In the genomic region with DNA sequence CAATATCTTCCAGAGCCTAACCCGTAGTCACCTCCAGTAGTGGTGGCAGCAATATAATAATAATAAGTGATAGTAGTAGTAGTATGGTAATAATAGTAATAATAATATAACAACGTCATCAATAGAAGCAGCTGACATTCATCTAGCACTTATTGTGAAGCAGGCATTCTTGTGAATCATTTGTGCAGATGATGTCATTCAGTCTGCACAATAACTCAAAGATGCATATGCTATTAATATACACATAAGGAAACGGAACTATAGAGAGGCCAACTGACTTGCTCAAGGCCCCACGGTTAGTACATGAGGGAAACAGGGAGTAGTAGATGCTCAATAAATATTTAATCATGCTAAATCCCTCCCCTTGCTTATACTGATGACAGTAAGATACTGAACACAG, we compare ENCODE assay signal across 22 cellular contexts. TPM values are rescaled to one million over a fixed set of nuclear protein-coding genes. Genes with fewer than 3 reads are reported as not detected.
DNase-seq lines count a peak whose midpoint lies in the region; ATAC-seq, FAIRE-seq and TF ChIP-seq lines count a peak whose summit lies in the region.
"Had no signal": no experiment of that assay in that cellular context is flagged by ENCODE, and none has a peak within 500 bp of the region (broad histone marks: within the 10 kb centered on the region; RNA-seq: fewer than 3 reads in every experiment).

No MANE protein-coding gene starts in this region.

- TF ChIP-seq RAD21 in IMR-90 (IDR thresholded peaks at IDR 0.05; ENCODE audit: low read length) = no peak

- CTCF ChIA-PET in IMR-90 (lab: Yijun Ruan, JAX) = no interaction called here
- CTCF ChIA-PET in T-cell (lab: Charles Lee) = interaction anchor here in 1 of 2 donors (0.6 kb wide), 1 partner anchor 430 kb away, joined by 3 read pairs; no protein-coding TSS in a partner anchor

- H3K56ac ChIP-seq in IMR-90 (ENCODE audit: extremely low read depth, insufficient read depth, low read length) = no peak overlapping the region

- H3K4me1 Mint-ChIP-seq in activated T-helper 1 cell treated with anti-CD3 and anti-CD28 coated beads, Interleukin-12 subunit alpha, Interleukin-12 subunit beta, Interleukin-2, Interleukin-4 antibody, amounts not matched to agents 30 ng/mL and 10 ng/mL and 1 ng/mL, durations not matched to agents 14 hours and 24 hours and 36 hours (ENCODE audit: low read depth) = no peaks in the 10 kb centered on the region
- no peaks in the 10 kb centered on the region for H3K4me1 Mint-ChIP-seq in T-cell
- H3K4me1 Mint-ChIP-seq: activated naive CD8-positive, alpha-beta T cell treated with anti-CD3 and anti-CD28 coated beads, Interleukin-2, amount 10 ng/mL, durations not matched to agents 7 days and 5 days; stimulated activated memory B cell treated with anti-CD40 and anti-IgM and Interleukin-4, amounts not matched to agents 10 μg/mL and 1 μg/mL and 100 μg/mL, for 72 hours had no signal

- H3K18ac ChIP-seq in IMR-90 (ENCODE audit: low read depth, low read length) (no peak overlapping the region), mesenchymal stem cell (ENCODE audit: low read depth in 1 of 2, low read length in 2 of 2) (no peak overlapping the region)

- H3K4me1 ChIP-seq in IMR-90 (ENCODE audit: control insufficient read depth, insufficient read depth, low read length) (no peaks in the 10 kb centered on the region), mesenchymal stem cell (ENCODE audit: control insufficient read depth, insufficient read depth, low read depth, low read length) (no peaks in the 10 kb centered on the region), small intestine (ENCODE audit: control insufficient read depth in 2 of 2, insufficient read depth in 1 of 2, low read depth in 1 of 2, low read length in 1 of 2) (peaks cover 9 to 10% of the 10 kb centered on the region in 2 donors)

- H3K14ac ChIP-seq in IMR-90 (replicated peaks; ENCODE audit: low read depth, low read length) (no peak overlapping the region), mesenchymal stem cell (ENCODE audit: low read length in 2 of 2) (no peak overlapping the region)

- dilution Hi-C loops in IMR-90 (cut with HindIII; ENCODE audit: low sequenced_read_pairs, unreplicated experiment) = no loop called here

- no peaks in the 10 kb centered on the region for H3K36me3 Mint-ChIP-seq in activated T-helper 1 cell treated with anti-CD3 and anti-CD28 coated beads, Interleukin-12 subunit alpha, Interleukin-12 subunit beta, Interleukin-2, Interleukin-4 antibody, amounts not matched to agents 30 ng/mL and 10 ng/mL and 1 ng/mL, durations not matched to agents 14 hours and 24 hours and 36 hours (ENCODE audit: low read depth)
- no peaks in the 10 kb centered on the region for H3K36me3 Mint-ChIP-seq in T-cell
- H3K36me3 Mint-ChIP-seq: activated naive CD8-positive, alpha-beta T cell treated with anti-CD3 and anti-CD28 coated beads, Interleukin-2, amount 10 ng/mL, durations not matched to agents 7 days and 5 days; stimulated activated memory B cell treated with anti-CD40 and anti-IgM and Interleukin-4, amounts not matched to agents 10 μg/mL and 1 μg/mL and 100 μg/mL, for 72 hours had no signal

- ATAC-seq in IMR-90 (ENCODE audit: low read depth) (no peak; the same call in 1 of the 2 replicates), T-cell (replicated peaks in 1 of 4) (no peak)
- ATAC-seq: left colon; Right ventricle myocardium inferior; stimulated activated memory B cell treated with anti-CD40 and anti-IgM and Interleukin-4, amounts not matched to agents 10 μg/mL and 1 μg/mL and 100 μg/mL, for 72 hours had no signal

- no peak overlapping the region for H2AK9ac ChIP-seq in IMR-90 (replicated peaks; ENCODE audit: low read depth, low read length, poor library complexity)

- H3K27me3 ChIP-seq in IMR-90 (ENCODE audit: control insufficient read depth, insufficient read depth, low read length) (no peaks in the 10 kb centered on the region; the same call in 1 of the 2 replicates), mesenchymal stem cell (ENCODE audit: control insufficient read depth in 1 of 2, insufficient read depth in 1 of 2, low read length in 2 of 2) (no peaks in the 10 kb centered on the region), small intestine (ENCODE audit: control insufficient read depth in 2 of 2, insufficient read depth in 2 of 2, low read length in 2 of 2) (no peaks in the 10 kb centered on the region)
- H3K27me3 ChIP-seq: cardiac muscle cell had no signal

- POLR2A ChIA-PET in IMR-90 (lab: Charles Lee; ENCODE audit: unreplicated experiment) = no interaction called here
- POLR2A ChIA-PET in T-cell (lab: Charles Lee) = no interaction called here

- H2AK5ac ChIP-seq in IMR-90 (ENCODE audit: low read depth, low read length) = no peak overlapping the region
- H2AK5ac ChIP-seq in mesenchymal stem cell (ENCODE audit: low read length, severe bottlenecking) = no peak overlapping the region

- no peak overlapping the region for H3K27ac Mint-ChIP-seq in activated T-helper 1 cell treated with anti-CD3 and anti-CD28 coated beads, Interleukin-12 subunit alpha, Interleukin-12 subunit beta, Interleukin-2, Interleukin-4 antibody, amounts not matched to agents 30 ng/mL and 10 ng/mL and 1 ng/mL, durations not matched to agents 14 hours and 24 hours and 36 hours
- H3K27ac Mint-ChIP-seq in T-cell = no peak overlapping the region
- H3K27ac Mint-ChIP-seq: activated naive CD8-positive, alpha-beta T cell treated with anti-CD3 and anti-CD28 coated beads, Interleukin-2, amount 10 ng/mL, durations not matched to agents 7 days and 5 days; stimulated activated memory B cell treated with anti-CD40 and anti-IgM and Interleukin-4, amounts not matched to agents 10 μg/mL and 1 μg/mL and 100 μg/mL, for 72 hours had no signal

- intact Hi-C loops in IMR-90 (cut with micrococcal nuclease) = no loop called here
- intact Hi-C loops in activated T-helper 1 cell treated with anti-CD3 and anti-CD28 coated beads, Interleukin-12 subunit alpha, Interleukin-12 subunit beta, Interleukin-2, Interleukin-4 antibody, amounts not matched to agents 30 ng/mL and 10 ng/mL and 1 ng/mL, durations not matched to agents 14 hours and 24 hours and 36 hours (cut with micrococcal nuclease) = no loop called here

- no peaks in the 10 kb centered on the region for H3K27me3 Mint-ChIP-seq in activated T-helper 1 cell treated with anti-CD3 and anti-CD28 coated beads, Interleukin-12 subunit alpha, Interleukin-12 subunit beta, Interleukin-2, Interleukin-4 antibody, amounts not matched to agents 30 ng/mL and 10 ng/mL and 1 ng/mL, durations not matched to agents 14 hours and 24 hours and 36 hours (ENCODE audit: insufficient read depth)
- H3K27me3 Mint-ChIP-seq in T-cell = peaks cover 0 to 4% of the 10 kb centered on the region in 2 donors
- H3K27me3 Mint-ChIP-seq: activated naive CD8-positive, alpha-beta T cell treated with anti-CD3 and anti-CD28 coated beads, Interleukin-2, amount 10 ng/mL, durations not matched to agents 7 days and 5 days had no signal

- no CpG with 5 or more reads among the region's 4 CpGs for WGBS in IMR-90 (ENCODE audit: extremely low coverage in 2 of 2, insufficient read length in 1 of 2), 2 experiments
- WGBS in mesenchymal stem cell = no CpG with 5 or more reads among the region's 4 CpGs
- WGBS in small intestine, 3 donors = 65 to 79% (median 75%) methylated on average over 4 of the region's 4 CpGs

- H2BK5ac ChIP-seq in IMR-90 (ENCODE audit: low read depth, low read length, poor library complexity, severe bottlenecking) = no peak overlapping the region
- H2BK5ac ChIP-seq in mesenchymal stem cell (ENCODE audit: low read depth, low read length, poor library complexity, severe bottlenecking) = no peak overlapping the region

- H3K9ac ChIP-seq in IMR-90 (ENCODE audit: low read depth, low read length) = no peak overlapping the region
- no peak overlapping the region for H3K9ac ChIP-seq in mesenchymal stem cell (ENCODE audit: low read length)

- FAIRE-seq in small intestine (lab: Jason Lieb, UNC) = no peak
- FAIRE-seq: GM12892 had no signal

- no peak overlapping the region for H3K23ac ChIP-seq in IMR-90 (ENCODE audit: low read depth, low read length)
- H3K23ac ChIP-seq in mesenchymal stem cell (ENCODE audit: low read length in 2 of 2) = no peak overlapping the region

- H4K8ac ChIP-seq in IMR-90 (ENCODE audit: low read depth in 2 of 2, low read length in 2 of 2) (no peak overlapping the region), mesenchymal stem cell (ENCODE audit: low read length) (no peak overlapping the region)

- TF ChIP-seq POLR2A in IMR-90 (IDR thresholded peaks at IDR 0.05; ENCODE audit: low read depth, low read length) = no peak

- no peaks in the 10 kb centered on the region for H3K9me1 ChIP-seq in IMR-90 (ENCODE audit: insufficient read depth, low read length)

- H2BK120ac ChIP-seq in IMR-90 (ENCODE audit: low read depth, low read length) = no peak overlapping the region
- H2BK120ac ChIP-seq in mesenchymal stem cell (ENCODE audit: low read depth, low read length) = no peak overlapping the region

- no peak overlapping the region for H2BK12ac ChIP-seq in mesenchymal stem cell (ENCODE audit: low read length in 2 of 2)

- TF ChIP-seq CTCF in IMR-90 (conservative IDR thresholded peaks at IDR 0.05; ENCODE audit: low read depth, low read length) = no peak

- in situ Hi-C loops in IMR-90 (cut with MboI; ENCODE audit: low sequenced_read_pairs) = no loop called here

- BruUV-seq in IMR-90 (replicated peaks; lab: Mats Ljungman, UMichigan) = no TSS peak

- H3K9me3 ChIP-seq in IMR-90 (ENCODE audit: control insufficient read depth, insufficient read depth, low read length) (no peaks in the 10 kb centered on the region), mesenchymal stem cell (ENCODE audit: control insufficient read depth, low read length) (no peaks in the 10 kb centered on the region), small intestine (ENCODE audit: control insufficient read depth, low read depth) (no peaks in the 10 kb centered on the region)
- H3K9me3 ChIP-seq: thoracic aorta had no signal

- no peaks in the 10 kb centered on the region for H3K9me3 Mint-ChIP-seq in activated T-helper 1 cell treated with anti-CD3 and anti-CD28 coated beads, Interleukin-12 subunit alpha, Interleukin-12 subunit beta, Interleukin-2, Interleukin-4 antibody, amounts not matched to agents 30 ng/mL and 10 ng/mL and 1 ng/mL, durations not matched to agents 14 hours and 24 hours and 36 hours
- no peaks in the 10 kb centered on the region for H3K9me3 Mint-ChIP-seq in T-cell
- H3K9me3 Mint-ChIP-seq: activated naive CD8-positive, alpha-beta T cell treated with anti-CD3 and anti-CD28 coated beads, Interleukin-2, amount 10 ng/mL, durations not matched to agents 7 days and 5 days; stimulated activated memory B cell treated with anti-CD40 and anti-IgM and Interleukin-4, amounts not matched to agents 10 μg/mL and 1 μg/mL and 100 μg/mL, for 72 hours had no signal

- H3K4me3 Mint-ChIP-seq in activated T-helper 1 cell treated with anti-CD3 and anti-CD28 coated beads, Interleukin-12 subunit alpha, Interleukin-12 subunit beta, Interleukin-2, Interleukin-4 antibody, amounts not matched to agents 30 ng/mL and 10 ng/mL and 1 ng/mL, durations not matched to agents 14 hours and 24 hours and 36 hours = no peak overlapping the region
- H3K4me3 Mint-ChIP-seq in T-cell = no peak overlapping the region
- H3K4me3 Mint-ChIP-seq: activated naive CD8-positive, alpha-beta T cell treated with anti-CD3 and anti-CD28 coated beads, Interleukin-2, amount 10 ng/mL, durations not matched to agents 7 days and 5 days; stimulated activated memory B cell treated with anti-CD40 and anti-IgM and Interleukin-4, amounts not matched to agents 10 μg/mL and 1 μg/mL and 100 μg/mL, for 72 hours had no signal

- no peaks in the 10 kb centered on the region for H4K20me1 ChIP-seq in IMR-90 (ENCODE audit: insufficient read depth, low read length)

- no peak overlapping the region for H2BK20ac ChIP-seq in IMR-90 (ENCODE audit: low read depth, low read length)

- DNase-seq in IMR-90 = peak; percentile 68
- DNase-seq in RKO (ENCODE audit: low spot score) = peak; percentile 31
- peak; percentile 56 for DNase-seq in epithelial cell of prostate (ENCODE audit: low read depth, low spot score)
- DNase-seq in mesenchymal stem cell = peak; percentile 17
- no peak for DNase-seq in activated T-helper 1 cell treated with anti-CD3 and anti-CD28 coated beads, Interleukin-12 subunit alpha, Interleukin-12 subunit beta, Interleukin-2, Interleukin-4 antibody, amounts not matched to agents 30 ng/mL and 10 ng/mL and 1 ng/mL, durations not matched to agents 14 hours and 24 hours and 36 hours (ENCODE audit: low spot score)
- no peak for DNase-seq in small intestine
- DNase-seq in mesenteric fat pad (ENCODE audit: low spot score) = no peak
- DNase-seq in T-cell = no peak
- DNase-seq: activated CD4-positive, alpha-beta T cell treated with anti-CD3 and anti-CD28 coated beads for 1 hour; activated naive CD8-positive, alpha-beta T cell treated with anti-CD3 and anti-CD28 coated beads, Interleukin-2, amount 10 ng/mL, durations not matched to agents 7 days and 5 days; effector CD4-positive, alpha-beta T cell; left colon; NCI-H146; NCI-H226; retina; stimulated activated CD4-positive, alpha-beta T cell treated with anti-CD3 and anti-CD28 coated beads, Interleukin-15, amount 100 ng/mL, for 24 hours had no signal

- H4K5ac ChIP-seq in IMR-90 (ENCODE audit: low read depth, low read length) = no peak overlapping the region

- H2AFZ ChIP-seq in IMR-90 (replicated peaks; ENCODE audit: low read length, poor library complexity) = no peak overlapping the region
- no peak overlapping the region for H2AFZ ChIP-seq in mesenchymal stem cell (ENCODE audit: low read depth, low read length)

- H3K79me1 ChIP-seq in IMR-90 (ENCODE audit: low read depth in 1 of 2, low read length in 2 of 2) = no peaks in the 10 kb centered on the region
- H3K79me1 ChIP-seq in mesenchymal stem cell (replicated peaks; ENCODE audit: low read length, poor library complexity, severe bottlenecking) = no peaks in the 10 kb centered on the region

- no peak overlapping the region for H3K4ac ChIP-seq in IMR-90 (ENCODE audit: low read depth, low read length)
- H3K4ac ChIP-seq in mesenchymal stem cell (ENCODE audit: low read depth in 1 of 2, low read length in 2 of 2) = no peak overlapping the region

- H3K4me3 ChIP-seq in IMR-90 (ENCODE audit: insufficient read depth, low read depth, low read length) (no peak overlapping the region), mesenchymal stem cell (ENCODE audit: insufficient read depth in 1 of 2, low read depth in 1 of 2, low read length in 2 of 2) (no peak overlapping the region), small intestine (ENCODE audit: low read depth in 1 of 2, low read length in 2 of 2) (no peak overlapping the region)
- H3K4me3 ChIP-seq: cardiac muscle cell, thoracic aorta had no signal

- no peak overlapping the region for H3K4me2 ChIP-seq in IMR-90 (ENCODE audit: low read depth, low read length)
- H3K4me2 ChIP-seq in mesenchymal stem cell (ENCODE audit: low read length, poor library complexity, severe bottlenecking) = no peak overlapping the region

- H2BK15ac ChIP-seq in IMR-90 (ENCODE audit: low read depth, low read length) = no peak overlapping the region
- no peak overlapping the region for H2BK15ac ChIP-seq in mesenchymal stem cell (ENCODE audit: low read depth, poor library complexity, severe bottlenecking)

- no peaks in the 10 kb centered on the region for H3K36me3 ChIP-seq in IMR-90 (ENCODE audit: control insufficient read depth, insufficient read depth, low read length)
- H3K36me3 ChIP-seq in mesenchymal stem cell (ENCODE audit: control insufficient read depth in 1 of 2, insufficient read depth in 2 of 2, low read depth in 1 of 2, low read length in 2 of 2) = no peaks in the 10 kb centered on the region
- H3K36me3 ChIP-seq in small intestine (ENCODE audit: control insufficient read depth in 2 of 2, insufficient read depth in 2 of 2, low read length in 2 of 2) = no peaks in the 10 kb centered on the region
- H3K36me3 ChIP-seq: cardiac muscle cell, thoracic aorta had no signal

- H4K91ac ChIP-seq in IMR-90 (ENCODE audit: insufficient read depth, low read depth, low read length) (no peak overlapping the region), mesenchymal stem cell (ENCODE audit: low read length) (no peak overlapping the region)

- H3K27ac ChIP-seq in IMR-90 (ENCODE audit: insufficient read depth, low read length) (no peak overlapping the region), epithelial cell of prostate (peak overlapping the region; percentile 21), mesenchymal stem cell (ENCODE audit: low read length, poor library complexity, severe bottlenecking) (no peak overlapping the region), small intestine (ENCODE audit: low read depth in 1 of 2, low read length in 1 of 2) (no peak overlapping the region)
- H3K27ac ChIP-seq: cardiac muscle cell, thoracic aorta had no signal

RNA-seq across cellular contexts. Expression of a gene that starts 35.4 kb away (rescaled TPM):
- total RNA-seq in IMR-90 (2012; rRNA removed) (5.7 and 9.2 TPM in 2 replicates), mesenteric fat pad (10.0 TPM), T-cell (1 to 10 TPM; 5.4 to 8.1 (median 7.5) TPM)
- polyA plus RNA-seq in IMR-90 (2012; rRNA removed) (1.0 and 1.1 TPM in 2 replicates), small intestine (1 to 10 TPM in 1 of 3 donors, under 1 TPM in 2; 0.27 to 1.8 (median 0.89) TPM)
- 0.35 and 0.37 TPM in 2 replicates for polyA plus RNA-seq in IMR-90 (2012; cell fraction: cytosol; rRNA removed)
- 1.0 and 1.9 TPM in 2 replicates for polyA plus RNA-seq in IMR-90 (2012; cell fraction: nucleus; rRNA removed; ENCODE audit: low replicate concordance)
- 2.3 TPM for polyA plus RNA-seq in mesenchymal stem cell (2013, experiment 1 of 2)
- polyA plus RNA-seq in mesenchymal stem cell (2013, experiment 2 of 2) = 2.1 TPM
- total RNA-seq in activated T-helper 1 cell treated with anti-CD3 and anti-CD28 coated beads, Interleukin-12 subunit alpha, Interleukin-12 subunit beta, Interleukin-2, Interleukin-4 antibody, amounts not matched to agents 30 ng/mL and 10 ng/mL and 1 ng/mL, durations not matched to agents 14 hours and 24 hours and 36 hours = 16.4 and 16.8 TPM in 2 replicates

RNA-seq across cellular contexts. Expression of a gene that starts 40.9 kb away (rescaled TPM):
- total RNA-seq in IMR-90 (2012; rRNA removed) = not detected in 2 replicates
- polyA plus RNA-seq in IMR-90 (2012; rRNA removed) = not detected in 2 replicates
- polyA plus RNA-seq in IMR-90 (2012; cell fraction: cytosol; rRNA removed) = not detected in 2 replicates
- not detected in 2 replicates for polyA plus RNA-seq in IMR-90 (2012; cell fraction: nucleus; rRNA removed; ENCODE audit: low replicate concordance)
- polyA plus RNA-seq in mesenchymal stem cell (2013, experiment 1 of 2) = 0.04 TPM
- polyA plus RNA-seq in mesenchymal stem cell (2013, experiment 2 of 2) = 0.01 TPM
- not detected in 2 replicates for total RNA-seq in activated T-helper 1 cell treated with anti-CD3 and anti-CD28 coated beads, Interleukin-12 subunit alpha, Interleukin-12 subunit beta, Interleukin-2, Interleukin-4 antibody, amounts not matched to agents 30 ng/mL and 10 ng/mL and 1 ng/mL, durations not matched to agents 14 hours and 24 hours and 36 hours
- 10 to 100 TPM in 2 of 3 donors, 1 to 10 TPM in 1; 4.9 to 31.1 (median 30.8) TPM for polyA plus RNA-seq in small intestine
- not detected for total RNA-seq in mesenteric fat pad
- not detected for total RNA-seq in T-cell
- total RNA-seq: activated naive CD8-positive, alpha-beta T cell treated with anti-CD3 and anti-CD28 coated beads, Interleukin-2, amount 10 ng/mL, durations not matched to agents 7 days and 5 days; cardiac muscle cell; Right ventricle myocardium inferior; thoracic aorta had no signal
- polyA plus RNA-seq: BJ, cardiac muscle cell had no signal

Comparison
In these comparisons a context has a peak if more than half of its experiments do, and no peak if none do; other contexts are left out.
1. DNase-seq: peak in IMR-90 (single experiment), RKO (single experiment), epithelial cell of prostate (single experiment) and mesenchymal stem cell (single experiment); none in activated T-helper 1 cell treated with anti-CD3 and anti-CD28 coated beads, Interleukin-12 subunit alpha, Interleukin-12 subunit beta, Interleukin-2, Interleukin-4 antibody, amounts not matched to agents 30 ng/mL and 10 ng/mL and 1 ng/mL, durations not matched to agents 14 hours and 24 hours and 36 hours (single experiment), small intestine (single experiment), mesenteric fat pad (single experiment) and T-cell (0 of 34).